ENCODE assay signal across 1 cellular context in genomic region chr4:103019319-103020124, GRCh38.
A peak's percentile ranks its signal among the peaks of the same experiment; 100 is the strongest.
TF ChIP-seq lines count a peak whose summit lies in the region.

Gene SLC9B1 (minus strand): TSS chr4:103019705. CDS start chr4:102991711, 27,994 bp downstream.

TF ChIP-seq in HCT116, 20 proteins besides CTCF, POLR2A, EP300 and RAD21 (continued from another document):
- TF ChIP-seq REST (IDR thresholded peaks at IDR 0.05; ENCODE audit: low read depth) (no peak), ATF3 (IDR thresholded peaks at IDR 0.05) (no peak), SRF (IDR thresholded peaks at IDR 0.05; ENCODE audit: low read depth) (peak; percentile 93), POLR2AphosphoS5 (IDR thresholded peaks at IDR 0.05; ENCODE audit: low read depth, low read length) (peak; percentile 93), CBX3 (IDR thresholded peaks at IDR 0.05; ENCODE audit: low read depth) (peak; percentile 87), ZFX (IDR thresholded peaks at IDR 0.05) (peak; percentile 74), EZH2phosphoT487 (IDR thresholded peaks at IDR 0.05; ENCODE audit: borderline replicate concordance) (no peak), ZNF274 (IDR thresholded peaks at IDR 0.05; ENCODE audit: low read depth, low read length) (no peak), EZH2 (IDR thresholded peaks at IDR 0.05) (no peak), ELF1 (IDR thresholded peaks at IDR 0.05; ENCODE audit: borderline replicate concordance, low read depth) (peak; percentile 80), SP1 (IDR thresholded peaks at IDR 0.05; ENCODE audit: low read depth) (peak; percentile 91), YY1 (IDR thresholded peaks at IDR 0.05; ENCODE audit: extremely low read depth, insufficient replicate concordance, low read depth, low read length) (no peak), MAX (IDR thresholded peaks at IDR 0.05) (peak; percentile 93), SIN3A (IDR thresholded peaks at IDR 0.05; ENCODE audit: low read depth) (peak; percentile 83), TCF7L2 (IDR thresholded peaks at IDR 0.05; ENCODE audit: borderline replicate concordance, extremely low read depth, insufficient read depth, insufficient read length) (no peak), CEBPB (IDR thresholded peaks at IDR 0.05; ENCODE audit: low read depth) (peak; percentile 98)
